In genomic region chr1:66370462-66370907, GRCh38 we compare ENCODE assay signal across 9 cellular contexts.
DNase-seq lines count a peak whose midpoint lies in the region; ATAC-seq, FAIRE-seq and TF ChIP-seq lines count a peak whose summit lies in the region.
"Had no signal": no experiment of that assay in that cellular context is flagged by ENCODE, and none has a peak within 500 bp of the region (broad histone marks: within the 10 kb centered on the region; RNA-seq: fewer than 3 reads in every experiment).

No MANE protein-coding gene starts in this region.

- H2AK5ac ChIP-seq in H9 (ENCODE audit: insufficient read length, low read length): no peak overlapping the region

- H3K9me2 ChIP-seq in MM.1S (replicated peaks; ENCODE audit: insufficient read depth, low read length): no peaks in the 10 kb centered on the region

- H2BK15ac ChIP-seq in H9 (ENCODE audit: low read depth, low read length): no peak overlapping the region

- peaks cover 2 to 6% of the 10 kb centered on the region in 2 experiments; a peak in 3 of 4 replicates for H3K4me1 Mint-ChIP-seq in H9

- H3K9me3 ChIP-seq in BLaER1 treated with 17β-estradiol and CSF1 and Interleukin-3, amounts not matched to agents 10 nM and 100 nM (replicated peaks in 1 of 11): peaks cover 0 to 10% (median 0%) of the 10 kb centered on the region in 11 experiments; a peak in 1 of 22 replicates
- H3K9me3 ChIP-seq in MM.1S (replicated peaks; ENCODE audit: insufficient read depth, low read length): no peaks in the 10 kb centered on the region
- no peaks in the 10 kb centered on the region for H3K9me3 ChIP-seq in H9 (ENCODE audit: control insufficient read depth, low read depth, low read length)

- no peak for ATAC-seq in GM18519 (IDR thresholded peaks at IDR 0.05; ENCODE audit: low FRiP score, unreplicated experiment)

- H3K36me3 Mint-ChIP-seq in H9 (ENCODE audit: insufficient read depth in 1 of 3, low read depth in 3 of 3): peaks cover 8 to 72% (median 14%) of the 10 kb centered on the region in 3 experiments; a peak in 5 of 7 replicates

- H2BK12ac ChIP-seq in H9 (ENCODE audit: insufficient read length, low read depth, low read length): no peak overlapping the region

- H4K5ac ChIP-seq in H9 (ENCODE audit: insufficient read length, low read depth, low read length): no peak overlapping the region

- H2BK20ac ChIP-seq in H9 (ENCODE audit: low read depth, low read length, poor library complexity, severe bottlenecking): no peak overlapping the region

- no peaks in the 10 kb centered on the region for H3K79me1 ChIP-seq in H9 (ENCODE audit: insufficient read depth, low read depth, low read length, poor library complexity, severe bottlenecking)

- no peak overlapping the region for H3T11ph ChIP-seq in H9 (ENCODE audit: low read length)

- H4K20me1 ChIP-seq in BLaER1 treated with 17β-estradiol and CSF1 and Interleukin-3, amounts not matched to agents 10 nM and 100 nM: peaks cover 0 to 3% (median 0%) of the 10 kb centered on the region in 11 experiments; a peak in 1 of 22 replicates
- H4K20me1 ChIP-seq in MM.1S (ENCODE audit: insufficient read depth, low read length) (no peaks in the 10 kb centered on the region), H9 (ENCODE audit: control insufficient read depth, insufficient read depth, insufficient read length) (no peaks in the 10 kb centered on the region)

- no peak overlapping the region for H3K18ac ChIP-seq in H9 (ENCODE audit: insufficient read length, low read depth, low read length)

- H3K4me2 ChIP-seq in BLaER1 treated with 17β-estradiol and CSF1 and Interleukin-3, amounts not matched to agents 10 nM and 100 nM: peak overlapping the region in 9 of 11 experiments; percentile 11 to 73 (median 57); a peak in 15 of 22 replicates
- H3K4me2 ChIP-seq in MM.1S (ENCODE audit: low read depth, low read length) (no peak overlapping the region), H9 (ENCODE audit: insufficient read depth, insufficient read length, low read length) (no peak overlapping the region)

- no peaks in the 10 kb centered on the region for H3K27me3 ChIP-seq in BLaER1 treated with 17β-estradiol and CSF1 and Interleukin-3, amounts not matched to agents 10 nM and 100 nM
- no peaks in the 10 kb centered on the region for H3K27me3 ChIP-seq in MM.1S (replicated peaks; ENCODE audit: insufficient read depth, low read length)
- H3K27me3 ChIP-seq in H9 (ENCODE audit: insufficient read depth, low read length): no peaks in the 10 kb centered on the region

- WGBS in H9 (ENCODE audit: extremely low coverage, insufficient read length, low lambda C conversion rate): no CpG with 5 or more reads among the region's 3 CpGs

- no peaks in the 10 kb centered on the region for H3K23me2 ChIP-seq in H9 (ENCODE audit: insufficient read length, low read depth, low read length, poor library complexity, severe bottlenecking)

- H3K36me3 ChIP-seq in BLaER1 treated with 17β-estradiol and CSF1 and Interleukin-3, amounts not matched to agents 10 nM and 100 nM: peaks cover 0 to 69% (median 13%) of the 10 kb centered on the region in 11 experiments; a peak in 12 of 22 replicates
- H3K36me3 ChIP-seq in MM.1S (replicated peaks; ENCODE audit: insufficient read depth, low read length): peaks cover 9% of the 10 kb centered on the region; the same call in 1 of the 2 replicates

- no peak overlapping the region for H4K91ac ChIP-seq in H9 (ENCODE audit: insufficient read length, low read depth, low read length)

- no peak overlapping the region for H2AFZ ChIP-seq in MM.1S (ENCODE audit: low read length)
- no peak overlapping the region for H2AFZ ChIP-seq in H9 (ENCODE audit: low read length)

- H3K4me3 Mint-ChIP-seq in H9: no peak overlapping the region

- no peak overlapping the region for H3K56ac ChIP-seq in H9 (ENCODE audit: insufficient read length, low read depth, low read length)

- no peaks in the 10 kb centered on the region for H3K9me3 Mint-ChIP-seq in H9

- no peak overlapping the region for H3K4me3 ChIP-seq in BLaER1 treated with 17β-estradiol and CSF1 and Interleukin-3, amounts not matched to agents 10 nM and 100 nM
- no peak overlapping the region for H3K4me3 ChIP-seq in MM.1S (ENCODE audit: low read length)
- no peak overlapping the region for H3K4me3 ChIP-seq in epithelial cell of proximal tubule (ENCODE audit: low read depth, low read length)

- TF ChIP-seq CTCF in MM.1S (IDR thresholded peaks at IDR 0.05; ENCODE audit: low read length): no peak
- no peak for TF ChIP-seq CTCF in epithelial cell of proximal tubule (conservative IDR thresholded peaks at IDR 0.05; ENCODE audit: low read depth, low read length)
- TF ChIP-seq CTCF in H9 (conservative IDR thresholded peaks at IDR 0.05): no peak

- H2BK120ac ChIP-seq in H9 (ENCODE audit: low read depth, low read length, poor library complexity, severe bottlenecking): no peak overlapping the region

- peak overlapping the region in 8 of 11 experiments; percentile 20 to 47 (median 36); a peak in 11 of 22 replicates for H3K27ac ChIP-seq in BLaER1 treated with 17β-estradiol and CSF1 and Interleukin-3, amounts not matched to agents 10 nM and 100 nM
- H3K27ac ChIP-seq in MM.1S (ENCODE audit: low read length) (peak overlapping the region; percentile 16; the same call in 1 of the 2 replicates), H9 (ENCODE audit: insufficient read length, low read depth, low read length) (no peak overlapping the region)

- no peak overlapping the region for H3K4ac ChIP-seq in H9 (ENCODE audit: low read depth, low read length)

- no peak overlapping the region for H3K14ac ChIP-seq in H9 (ENCODE audit: insufficient read depth, low read length)

- H3K79me2 ChIP-seq in MM.1S (ENCODE audit: low read length) (0 out of 2 replicates have a peak, but pooled peaks cover 6% of the 10 kb centered on the region), H9 (ENCODE audit: insufficient read depth, low read length) (no peaks in the 10 kb centered on the region)

- peak; percentile 86 for FAIRE-seq in GM19239 (lab: Jason Lieb, UNC)

- no peaks in the 10 kb centered on the region for H3K27me3 Mint-ChIP-seq in H9 (ENCODE audit: low read depth)

- 0 out of 7 replicates have a peak overlapping the region, but pooled peaks of 1 of the 3 experiments have one; percentile 40 for H3K27ac Mint-ChIP-seq in H9

- H3K9ac ChIP-seq in BLaER1 treated with 17β-estradiol and CSF1 and Interleukin-3, amounts not matched to agents 10 nM and 100 nM: no peak overlapping the region; a peak in 1 of 22 replicates
- H3K9ac ChIP-seq in MM.1S (ENCODE audit: low read length): no peak overlapping the region
- no peak overlapping the region for H3K9ac ChIP-seq in H9 (ENCODE audit: extremely low read depth, insufficient read length, low read length)

- no peak overlapping the region for H4K8ac ChIP-seq in H9 (replicated peaks; ENCODE audit: insufficient read length, low read depth, low read length)

- H3F3A ChIP-seq in MM.1S (ENCODE audit: insufficient read depth, low read length): peaks cover 16% of the 10 kb centered on the region

- DNase-seq in GM19239 (ENCODE audit: insufficient read length, low spot score): no peak
- no peak for DNase-seq in MM.1S
- DNase-seq in epithelial cell of proximal tubule (ENCODE audit: low read depth): peak; percentile 71
- no peak for DNase-seq in H9
- DNase-seq in NOMO-1 treated with dmso at 0.1 percent for 144 hours (lab: John Stamatoyannopoulos, UW; ENCODE audit: unreplicated experiment): no peak
- DNase-seq in NCI-H146 (lab: John Stamatoyannopoulos, UW): no peak
- DNase-seq: NCI-H2227 treated with DMSO at 0.1 percent for 48 hours had no signal

- peaks cover 45 to 87% (median 58%) of the 10 kb centered on the region in 10 experiments for H3K4me1 ChIP-seq in BLaER1 treated with 17β-estradiol and CSF1 and Interleukin-3, amounts not matched to agents 10 nM and 100 nM
- H3K4me1 ChIP-seq in MM.1S (ENCODE audit: low read length) (peaks cover 49% of the 10 kb centered on the region), H9 (ENCODE audit: insufficient read depth, low read length) (no peaks in the 10 kb centered on the region)

- H3K23ac ChIP-seq in H9 (ENCODE audit: insufficient read length, low read depth, low read length): no peak overlapping the region

- no peak overlapping the region for H2BK5ac ChIP-seq in H9 (ENCODE audit: insufficient read length, low read length)

Comparison
In these comparisons a context has a peak if more than half of its experiments do, and no peak if none do; other contexts are left out.
1. H3K4me2 ChIP-seq: peak in BLaER1 treated with 17β-estradiol and CSF1 and Interleukin-3, amounts not matched to agents 10 nM and 100 nM (9 of 11); none in MM.1S (single experiment) and H9 (single experiment).